Comparison of ENCODE assay signal across 12 cellular contexts in the genomic region with DNA sequence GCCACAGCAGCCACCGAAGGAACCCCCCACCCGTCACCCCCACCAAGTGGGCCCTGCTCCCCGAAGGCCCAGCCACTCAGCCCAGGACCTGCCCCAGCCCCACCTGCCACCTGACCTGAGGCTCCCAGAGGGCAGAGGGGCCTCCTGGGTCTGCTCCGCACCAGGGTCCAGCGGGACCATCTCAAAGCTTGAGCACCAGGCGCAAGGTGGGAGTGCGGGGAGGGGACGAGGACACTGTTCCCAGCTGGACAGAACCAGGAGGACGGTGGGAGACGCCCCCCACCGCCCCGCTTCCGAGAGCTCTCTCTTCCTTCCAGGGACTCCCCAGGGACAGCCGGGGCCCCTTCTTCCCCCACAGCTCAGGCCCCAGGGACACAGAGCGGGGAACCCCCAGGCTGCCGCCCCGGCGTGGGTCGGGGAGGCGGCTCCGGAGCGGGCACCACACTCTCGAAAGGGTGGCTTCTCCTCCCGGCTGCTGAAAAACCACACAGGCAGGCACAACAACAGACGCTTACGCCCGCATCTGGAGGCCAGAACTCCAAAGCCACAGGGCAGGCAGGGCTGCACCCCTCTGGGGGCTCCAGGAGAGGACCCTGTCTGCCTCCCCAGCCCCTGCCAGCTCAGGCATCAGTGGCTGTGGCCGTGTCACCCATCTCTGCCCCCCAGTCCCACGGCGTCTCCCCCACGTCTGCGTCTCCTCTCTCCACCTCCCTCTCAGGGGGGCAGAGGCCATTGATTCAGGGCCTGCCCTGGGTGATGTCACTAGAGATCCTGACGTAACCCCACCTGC. TPM values are rescaled to one million over a fixed set of nuclear protein-coding genes. Genes with fewer than 3 reads are reported as not detected.
A peak's percentile ranks its signal among the peaks of the same experiment; 100 is the strongest.
DNase-seq lines count a peak whose midpoint lies in the region; ATAC-seq, FAIRE-seq and TF ChIP-seq lines count a peak whose summit lies in the region.
"Had no signal": no experiment of that assay in that cellular context is flagged by ENCODE, and none has a peak within 500 bp of the region (broad histone marks: within the 10 kb centered on the region; RNA-seq: fewer than 3 reads in every experiment).

No MANE protein-coding gene starts in this region.

- no peak overlapping the region for H3K4me3 Mint-ChIP-seq in natural killer cell treated with Interleukin-12 subunit alpha and Interleukin-12 subunit beta and Interleukin-15 and Interleukin-18, amount 100 ng/mL, for 72 hours
- H3K4me3 Mint-ChIP-seq in mesothelial cell of epicardium = no peak overlapping the region

- TF ChIP-seq POLR2A in NB4 (IDR thresholded peaks at IDR 0.05; ENCODE audit: extremely low read depth, insufficient read length) (no peak), K562 (conservative IDR thresholded peaks at IDR 0.05) (no peak)

- H3K4me1 ChIP-seq in K562 (replicated peaks in 1 of 2; ENCODE audit: control insufficient read depth in 2 of 2, insufficient read depth in 2 of 2, low read length in 2 of 2) = peaks cover 0 to 79% of the 10 kb centered on the region in 2 experiments; a peak in 2 of 5 replicates
- H3K4me1 ChIP-seq: SJSA1 had no signal

- no peak overlapping the region for H3K27ac Mint-ChIP-seq in natural killer cell treated with Interleukin-12 subunit alpha and Interleukin-12 subunit beta and Interleukin-15 and Interleukin-18, amount 100 ng/mL, for 72 hours
- no peak overlapping the region for H3K27ac Mint-ChIP-seq in mesothelial cell of epicardium

- DNase-seq in GM12865 (ENCODE audit: low read depth) (peak; percentile 34), NB4 (ENCODE audit: low read depth) (peak; percentile 73), K562 (ENCODE audit: extremely low read depth in 1 of 4, low spot score in 3 of 4) (peak in 1 of 4 experiments; percentile 16), GM03348 (ENCODE audit: low spot score) (no peak), mesothelial cell of epicardium (ENCODE audit: low spot score in 2 of 2, unreplicated experiment in 2 of 2) (no peak), HEK293T (ENCODE audit: extremely low spot score) (no peak)
- DNase-seq in natural killer cell treated with Interleukin-12 subunit alpha and Interleukin-12 subunit beta and Interleukin-15 and Interleukin-18, amount 100 ng/mL, for 72 hours (ENCODE audit: low spot score) = no peak

- H3K4me3 ChIP-seq in GM12865 (ENCODE audit: low read depth, low read length) (no peak overlapping the region), NB4 (ENCODE audit: low read depth, low read length) (no peak overlapping the region), K562 (no peak overlapping the region)
- H3K4me3 ChIP-seq: cardiac muscle cell, SJSA1 had no signal

- intact Hi-C loops in K562 (cut with micrococcal nuclease) = no loop called here

- POLR2A ChIA-PET in K562 (lab: Yijun Ruan, JAX) = no interaction called here
- POLR2A ChIA-PET in HEK293T (lab: Yijun Ruan, JAX) = no interaction called here

- no peaks in the 10 kb centered on the region for H3K36me3 ChIP-seq in K562 (ENCODE audit: control insufficient read depth, insufficient read depth, low read length)
- H3K36me3 ChIP-seq: cardiac muscle cell, SJSA1 had no signal

- ATAC-seq in K562 = no peak
- ATAC-seq in natural killer cell treated with Interleukin-12 subunit alpha and Interleukin-12 subunit beta and Interleukin-15 and Interleukin-18, amount 100 ng/mL, for 72 hours = peak; percentile 29 to 65
- ATAC-seq in GM21529 (IDR thresholded peaks at IDR 0.05; ENCODE audit: unreplicated experiment) = no peak

- CTCF ChIA-PET in K562 (lab: Yijun Ruan, JAX; ENCODE audit: low intra/inter-chr PET ratio) = no interaction called here
- CTCF ChIA-PET in HEK293T (lab: Yijun Ruan, JAX) = no interaction called here

- H3K4me2 ChIP-seq in K562 (ENCODE audit: insufficient read depth, low read length) = no peak overlapping the region

- H3K36me3 Mint-ChIP-seq in natural killer cell treated with Interleukin-12 subunit alpha and Interleukin-12 subunit beta and Interleukin-15 and Interleukin-18, amount 100 ng/mL, for 72 hours = no peaks in the 10 kb centered on the region
- H3K36me3 Mint-ChIP-seq in mesothelial cell of epicardium = no peaks in the 10 kb centered on the region

- FAIRE-seq in K562 (lab: Jason Lieb, UNC) = no peak
- FAIRE-seq: G401.6 had no signal

- H4K20me1 ChIP-seq in K562 (replicated peaks; ENCODE audit: control insufficient read depth, insufficient read depth, low read length) = peaks cover 6% of the 10 kb centered on the region; the same call in 1 of the 2 replicates

- peak overlapping the region in 1 of 2 experiments; percentile 71; a peak in 2 of 4 replicates for H3K9ac ChIP-seq in K562 (ENCODE audit: insufficient read depth in 1 of 2, low read depth in 2 of 2, low read length in 2 of 2)

- peaks cover 0 to 9% of the 10 kb centered on the region in 2 donors for H3K4me1 Mint-ChIP-seq in natural killer cell treated with Interleukin-12 subunit alpha and Interleukin-12 subunit beta and Interleukin-15 and Interleukin-18, amount 100 ng/mL, for 72 hours (ENCODE audit: low read depth in 2 of 2)
- peaks cover 10% of the 10 kb centered on the region for H3K4me1 Mint-ChIP-seq in mesothelial cell of epicardium

- in situ Hi-C loops in K562 (cut with MboI) = no loop called here

- TF ChIP-seq RAD21 in K562 (CRISPR knock-in tag; conservative IDR thresholded peaks at IDR 0.05 in 1 of 2, IDR thresholded peaks at IDR 0.05 in 1 of 2) = no peak

- no peak for TF ChIP-seq EP300 in K562 (IDR thresholded peaks at IDR 0.05; ENCODE audit: low read length)

- TF ChIP-seq CTCF in GM12865 (IDR thresholded peaks at IDR 0.05; ENCODE audit: insufficient read depth, low read depth, low read length, missing control alignments) = no peak
- TF ChIP-seq CTCF in NB4 (IDR thresholded peaks at IDR 0.05; ENCODE audit: low read depth, low read length) = no peak
- no peak for TF ChIP-seq CTCF in K562 (IDR thresholded peaks at IDR 0.05 in 2 of 3, conservative IDR thresholded peaks at IDR 0.05 in 1 of 3; ENCODE audit: insufficient read depth in 2 of 3, low read depth in 1 of 3, low read length in 3 of 3)
- TF ChIP-seq CTCF in mesothelial cell of epicardium (IDR thresholded peaks at IDR 0.05; ENCODE audit: unreplicated experiment) = no peak

- peaks cover 62 to 88% of the 10 kb centered on the region in 2 experiments for H3K27me3 ChIP-seq in K562 (ENCODE audit: control insufficient read depth in 2 of 2, insufficient read depth in 2 of 2, low read length in 2 of 2)

- BruUV-seq in K562 (replicated peaks; lab: Mats Ljungman, UMichigan) = no TSS peak

- H2AFZ ChIP-seq in K562 (ENCODE audit: low read depth, low read length) = no peak overlapping the region

- no peak overlapping the region for H3K27ac ChIP-seq in K562 (ENCODE audit: extremely low read depth, low read depth, low read length)
- H3K27ac ChIP-seq: cardiac muscle cell, SJSA1 had no signal

- H3K27me3 Mint-ChIP-seq in natural killer cell treated with Interleukin-12 subunit alpha and Interleukin-12 subunit beta and Interleukin-15 and Interleukin-18, amount 100 ng/mL, for 72 hours = peaks cover 3 to 7% of the 10 kb centered on the region in 2 donors
- peaks cover 36% of the 10 kb centered on the region for H3K27me3 Mint-ChIP-seq in mesothelial cell of epicardium (ENCODE audit: low read depth)

- 0 out of 2 replicates have a peak, but pooled peaks cover 1% of the 10 kb centered on the region for H3K9me3 ChIP-seq in K562 (replicated peaks; ENCODE audit: control insufficient read depth, insufficient read depth, low read depth, low read length)
- H3K9me3 ChIP-seq: SJSA1 had no signal

- WGBS in K562 (ENCODE audit: insufficient coverage, low coverage, missing lambda C conversion rate) = 19% methylated on average over 31 of the region's 33 CpGs

- no peaks in the 10 kb centered on the region for H3K9me3 Mint-ChIP-seq in natural killer cell treated with Interleukin-12 subunit alpha and Interleukin-12 subunit beta and Interleukin-15 and Interleukin-18, amount 100 ng/mL, for 72 hours
- H3K9me3 Mint-ChIP-seq in mesothelial cell of epicardium = no peaks in the 10 kb centered on the region

- no peaks in the 10 kb centered on the region for H3K9me1 ChIP-seq in K562 (ENCODE audit: control insufficient read depth, insufficient read depth, low read length)

- no peaks in the 10 kb centered on the region for H3K79me2 ChIP-seq in K562 (ENCODE audit: control insufficient read depth, insufficient read depth, low read length)

RNA-seq across cellular contexts. Expression of a gene that starts 1.9 kb away (rescaled TPM):
- 0.21 TPM in 1 of 2 replicates, not detected in the other for total RNA-seq in K562 (2011; cell fraction: chromatin; rRNA removed; ENCODE audit: low replicate concordance)
- 0.17 TPM in 1 of 2 replicates, not detected in the other for total RNA-seq in K562 (2011; cell fraction: nucleolus; rRNA removed)
- not detected in 2 replicates for total RNA-seq in K562 (2011; cell fraction: nucleoplasm; rRNA removed)
- total RNA-seq in K562 (2014; rRNA removed) = not detected in 2 replicates
- total RNA-seq in K562 (2014; rRNA removed; fragmentation: Illumina TruSeq; extraction: Trizol) = not detected in 2 replicates
- not detected in 2 replicates for total RNA-seq in K562 (2015; rRNA removed; fragmentation: Illumina TruSeq; extraction: Trizol)
- total RNA-seq in K562 (2021) = not detected in 2 replicates
- not detected in 2 replicates for polyA plus RNA-seq in K562 (2011; rRNA removed)
- polyA plus RNA-seq in K562 (2011; cell fraction: cytosol; rRNA removed) = 0.06 TPM in 1 of 2 replicates, not detected in the other
- polyA plus RNA-seq in K562 (2011; cell fraction: nucleus; rRNA removed) = 0.07 and 0.38 TPM in 2 replicates
- 0.10 TPM in 1 of 2 replicates, not detected in the other for polyA plus RNA-seq in K562 (2012)
- not detected in 2 replicates for polyA plus RNA-seq in K562 (2014; fragmentation: Illumina TruSeq; extraction: Trizol)
- not detected for polyA plus RNA-seq in K562 (2014; fragmentation: Nextera tagmentation; extraction: Ambion mirVana)
- not detected in 2 replicates for polyA plus RNA-seq in K562 (2014; rRNA removed)
- not detected in 2 replicates for polyA minus RNA-seq in K562 (2011; rRNA and poly(A)+ RNA removed)
- not detected in 2 replicates for polyA minus RNA-seq in K562 (2011; cell fraction: cytosol; rRNA and poly(A)+ RNA removed)
- polyA minus RNA-seq in K562 (2011; cell fraction: nucleus; rRNA and poly(A)+ RNA removed) = 0.13 TPM in 1 of 2 replicates, not detected in the other
- total RNA-seq in natural killer cell treated with Interleukin-12 subunit alpha and Interleukin-12 subunit beta and Interleukin-15 and Interleukin-18, amount 100 ng/mL, for 72 hours = under 1 TPM in 1 of 2 donors, not detected in 1; 0.31 TPM
- 0.32 to 0.47 TPM in 2 of 3 replicates, not detected in the other for total RNA-seq in mesothelial cell of epicardium
- total RNA-seq: cardiac muscle cell, fibroblast of villous mesenchyme, SJSA1 had no signal

RNA-seq across cellular contexts. Expression of a gene that starts 34.6 kb away (rescaled TPM):
- total RNA-seq in K562 (2011; cell fraction: chromatin; rRNA removed; ENCODE audit: low replicate concordance) = not detected in 2 replicates
- total RNA-seq in K562 (2011; cell fraction: nucleolus; rRNA removed) = 0.50 TPM in 1 of 2 replicates, not detected in the other
- not detected in 2 replicates for total RNA-seq in K562 (2011; cell fraction: nucleoplasm; rRNA removed)
- total RNA-seq in K562 (2014; rRNA removed) = not detected in 2 replicates
- total RNA-seq in K562 (2014; rRNA removed; fragmentation: Illumina TruSeq; extraction: Trizol) = not detected in 2 replicates
- not detected in 2 replicates for total RNA-seq in K562 (2015; rRNA removed; fragmentation: Illumina TruSeq; extraction: Trizol)
- 0.27 TPM in 1 of 2 replicates, not detected in the other for total RNA-seq in K562 (2021)
- not detected in 2 replicates for polyA plus RNA-seq in K562 (2011; rRNA removed)
- not detected in 2 replicates for polyA plus RNA-seq in K562 (2011; cell fraction: cytosol; rRNA removed)
- 0.25 and 0.26 TPM in 2 replicates for polyA plus RNA-seq in K562 (2011; cell fraction: nucleus; rRNA removed)
- polyA plus RNA-seq in K562 (2012) = 0.19 TPM in 1 of 2 replicates, not detected in the other
- not detected in 2 replicates for polyA plus RNA-seq in K562 (2014; fragmentation: Illumina TruSeq; extraction: Trizol)
- polyA plus RNA-seq in K562 (2014; fragmentation: Nextera tagmentation; extraction: Ambion mirVana) = not detected
- polyA plus RNA-seq in K562 (2014; rRNA removed) = 0.24 TPM in 1 of 2 replicates, not detected in the other
- not detected in 2 replicates for polyA minus RNA-seq in K562 (2011; rRNA and poly(A)+ RNA removed)
- not detected in 2 replicates for polyA minus RNA-seq in K562 (2011; cell fraction: cytosol; rRNA and poly(A)+ RNA removed)
- polyA minus RNA-seq in K562 (2011; cell fraction: nucleus; rRNA and poly(A)+ RNA removed) = not detected in 2 replicates
- 100 to 1,000 TPM; 295 to 591 TPM for total RNA-seq in natural killer cell treated with Interleukin-12 subunit alpha and Interleukin-12 subunit beta and Interleukin-15 and Interleukin-18, amount 100 ng/mL, for 72 hours
- 0.51 to 1.2 TPM (median 0.93 TPM) in 3 replicates for total RNA-seq in mesothelial cell of epicardium
- total RNA-seq: cardiac muscle cell, fibroblast of villous mesenchyme, SJSA1 had no signal

RNA-seq across cellular contexts. Expression of a gene that starts 42.2 kb away (rescaled TPM):
- 0.44 TPM in 1 of 2 replicates, not detected in the other for total RNA-seq in K562 (2011; cell fraction: chromatin; rRNA removed; ENCODE audit: low replicate concordance)
- 0.66 and 1.7 TPM in 2 replicates for total RNA-seq in K562 (2011; cell fraction: nucleolus; rRNA removed)
- not detected in 2 replicates for total RNA-seq in K562 (2011; cell fraction: nucleoplasm; rRNA removed)
- total RNA-seq in K562 (2014; rRNA removed) = 0.23 TPM in 1 of 2 replicates, not detected in the other
- not detected in 2 replicates for total RNA-seq in K562 (2014; rRNA removed; fragmentation: Illumina TruSeq; extraction: Trizol)
- total RNA-seq in K562 (2015; rRNA removed; fragmentation: Illumina TruSeq; extraction: Trizol) = 0.07 TPM in 1 of 2 replicates, not detected in the other
- 0.44 and 0.47 TPM in 2 replicates for total RNA-seq in K562 (2021)
- 0.08 TPM in 1 of 2 replicates, not detected in the other for polyA plus RNA-seq in K562 (2011; rRNA removed)
- polyA plus RNA-seq in K562 (2011; cell fraction: cytosol; rRNA removed) = 0.19 and 0.39 TPM in 2 replicates
- 0.74 and 1.3 TPM in 2 replicates for polyA plus RNA-seq in K562 (2011; cell fraction: nucleus; rRNA removed)
- 0.65 TPM in 1 of 2 replicates, not detected in the other for polyA plus RNA-seq in K562 (2012)
- polyA plus RNA-seq in K562 (2014; fragmentation: Illumina TruSeq; extraction: Trizol) = not detected in 2 replicates
- polyA plus RNA-seq in K562 (2014; fragmentation: Nextera tagmentation; extraction: Ambion mirVana) = not detected
- polyA plus RNA-seq in K562 (2014; rRNA removed) = 0.16 TPM in 1 of 2 replicates, not detected in the other
- polyA minus RNA-seq in K562 (2011; rRNA and poly(A)+ RNA removed) = not detected in 2 replicates
- polyA minus RNA-seq in K562 (2011; cell fraction: cytosol; rRNA and poly(A)+ RNA removed) = not detected in 2 replicates
- polyA minus RNA-seq in K562 (2011; cell fraction: nucleus; rRNA and poly(A)+ RNA removed) = 0.22 and 0.27 TPM in 2 replicates
- 100 to 1,000 TPM in 1 of 2 donors, 10 to 100 TPM in 1; 56.8 to 305 TPM for total RNA-seq in natural killer cell treated with Interleukin-12 subunit alpha and Interleukin-12 subunit beta and Interleukin-15 and Interleukin-18, amount 100 ng/mL, for 72 hours
- 0.18 to 0.34 TPM (median 0.29 TPM) in 3 replicates for total RNA-seq in mesothelial cell of epicardium
- total RNA-seq: cardiac muscle cell, SJSA1 had no signal
- polyA plus RNA-seq: cardiac muscle cell had no signal

RNA-seq across cellular contexts. Expression of a gene that starts 55.9 kb away (rescaled TPM):
- 35.9 and 114 TPM in 2 replicates for total RNA-seq in K562 (2011; cell fraction: chromatin; rRNA removed; ENCODE audit: low replicate concordance)
- 121 and 123 TPM in 2 replicates for total RNA-seq in K562 (2011; cell fraction: nucleolus; rRNA removed)
- total RNA-seq in K562 (2011; cell fraction: nucleoplasm; rRNA removed) = 60.4 and 67.1 TPM in 2 replicates
- 34.0 and 50.2 TPM in 2 replicates for total RNA-seq in K562 (2014; rRNA removed)
- 1.0 and 1.4 TPM in 2 replicates for total RNA-seq in K562 (2014; rRNA removed; fragmentation: Illumina TruSeq; extraction: Trizol)
- total RNA-seq in K562 (2015; rRNA removed; fragmentation: Illumina TruSeq; extraction: Trizol) = 10.6 and 12.2 TPM in 2 replicates
- 42.3 and 46.4 TPM in 2 replicates for total RNA-seq in K562 (2021)
- 13.2 and 23.8 TPM in 2 replicates for polyA plus RNA-seq in K562 (2011; rRNA removed)
- polyA plus RNA-seq in K562 (2011; cell fraction: cytosol; rRNA removed) = 21.2 and 54.5 TPM in 2 replicates
- polyA plus RNA-seq in K562 (2011; cell fraction: nucleus; rRNA removed) = 125 and 192 TPM in 2 replicates
- polyA plus RNA-seq in K562 (2012) = 23.9 and 32.3 TPM in 2 replicates
- 6.3 and 17.8 TPM in 2 replicates for polyA plus RNA-seq in K562 (2014; fragmentation: Illumina TruSeq; extraction: Trizol)
- under 1 TPM; 0.28 to 0.60 TPM for polyA plus RNA-seq in K562 (2014; fragmentation: Nextera tagmentation; extraction: Ambion mirVana)
- 52.8 and 54.9 TPM in 2 replicates for polyA plus RNA-seq in K562 (2014; rRNA removed)
- polyA minus RNA-seq in K562 (2011; rRNA and poly(A)+ RNA removed) = 3.2 and 3.9 TPM in 2 replicates
- polyA minus RNA-seq in K562 (2011; cell fraction: cytosol; rRNA and poly(A)+ RNA removed) = 12.4 and 13.6 TPM in 2 replicates
- polyA minus RNA-seq in K562 (2011; cell fraction: nucleus; rRNA and poly(A)+ RNA removed) = 34.3 and 38.5 TPM in 2 replicates
- 10 to 100 TPM; 18.6 to 37.1 TPM for total RNA-seq in natural killer cell treated with Interleukin-12 subunit alpha and Interleukin-12 subunit beta and Interleukin-15 and Interleukin-18, amount 100 ng/mL, for 72 hours
- 28.4 to 32.8 TPM (median 31.8 TPM) in 3 replicates for total RNA-seq in mesothelial cell of epicardium

Comparison
In these comparisons a context has a peak if more than half of its experiments do, and no peak if none do; other contexts are left out.
1. DNase-seq: peak in GM12865 (single experiment) and NB4 (single experiment); none in natural killer cell treated with Interleukin-12 subunit alpha and Interleukin-12 subunit beta and Interleukin-15 and Interleukin-18, amount 100 ng/mL, for 72 hours (single experiment), GM03348 (single experiment), mesothelial cell of epicardium (0 of 2) and HEK293T (single experiment).
2. ATAC-seq: peak in natural killer cell treated with Interleukin-12 subunit alpha and Interleukin-12 subunit beta and Interleukin-15 and Interleukin-18, amount 100 ng/mL, for 72 hours (2 of 2); none in K562 (single experiment) and GM21529 (single experiment).
3. RNA of a gene that starts 34.6 kb away (total RNA-seq): 295 to 591 TPM in natural killer cell treated with Interleukin-12 subunit alpha and Interleukin-12 subunit beta and Interleukin-15 and Interleukin-18, amount 100 ng/mL, for 72 hours; 0.51 to 1.2 TPM in mesothelial cell of epicardium and 0.27 to 0.50 TPM in K562; every median in the first group is over 100 times any median in the second.
4. RNA of a gene that starts 42.2 kb away (total RNA-seq): 56.8 to 305 TPM in natural killer cell treated with Interleukin-12 subunit alpha and Interleukin-12 subunit beta and Interleukin-15 and Interleukin-18, amount 100 ng/mL, for 72 hours; 0.18 to 0.34 TPM in mesothelial cell of epicardium and 0.07 to 1.7 TPM in K562; every median in the first group is over 10 times any median in the second.